In the genomic region with DNA sequence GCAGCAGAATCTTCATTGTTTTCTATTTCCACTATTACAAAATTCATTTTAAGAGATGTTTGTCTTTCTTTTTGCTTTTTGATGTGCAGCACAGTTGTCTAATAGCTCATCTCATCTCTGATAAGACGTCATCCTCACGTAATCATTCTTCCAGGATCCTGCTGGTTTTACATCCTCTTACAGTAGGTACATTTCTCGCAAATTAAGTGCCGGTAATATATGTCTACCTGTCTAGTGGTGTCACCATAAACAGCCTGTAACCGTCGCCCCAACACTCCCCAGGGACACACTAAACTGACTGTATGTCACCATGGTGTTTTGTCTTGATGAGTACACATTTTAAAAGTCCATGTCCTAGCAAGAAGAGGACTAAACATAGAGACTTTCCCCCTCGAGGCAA, we compare ENCODE assay signal across 9 cellular contexts.
"Had no signal": no experiment of that assay in that cellular context is flagged by ENCODE, and none has a peak within 500 bp of the region (broad histone marks: within the 10 kb centered on the region; RNA-seq: fewer than 3 reads in every experiment).

No MANE protein-coding gene starts in this region.

- H3K4me1 ChIP-seq: HAP-1 had no signal

- FAIRE-seq: HepG2 had no signal

- H3K4me2 ChIP-seq: GM23338 had no signal

- H3K36me3 ChIP-seq: HAP-1 had no signal

- H3K27me3 Mint-ChIP-seq: IgD-negative memory B cell had no signal

- H3K4me3 ChIP-seq: GM23338, HAP-1 had no signal

- H3K27ac ChIP-seq: HL-60 had no signal

- H3K9me3 ChIP-seq: HAP-1 had no signal

- DNase-seq: H7, HFFc6, KBM-7 had no signal

- H3K4me1 Mint-ChIP-seq: GM23338 had no signal

- H3K4me3 Mint-ChIP-seq: GM23338, HFFc6, IgD-negative memory B cell had no signal

- ATAC-seq: GM23338, HCT116, HepG2 had no signal

- H3K27ac Mint-ChIP-seq: GM23338, HFFc6, IgD-negative memory B cell had no signal
